7 cellular contexts compared by ENCODE assay signal in genomic region chr9:21172156-21172555, GRCh38. TPM values are rescaled to one million over a fixed set of nuclear protein-coding genes. Genes with fewer than 3 reads are reported as not detected.
"Had no signal": no experiment of that assay in that cellular context is flagged by ENCODE, and none has a peak within 500 bp of the region (broad histone marks: within the 10 kb centered on the region; RNA-seq: fewer than 3 reads in every experiment).

No MANE protein-coding gene starts in this region.

- DNase-seq: IMR-90, KG1 had no signal

- H3K9ac ChIP-seq: KMS-11 had no signal

- H3K4me2 ChIP-seq: KMS-11 had no signal

- H3K4me3 ChIP-seq: K562 had no signal

- H3K27ac ChIP-seq: HL-60, KMS-11 had no signal

RNA-seq across cellular contexts. Expression of gene IFNA21, which starts 5.7 kb away (rescaled TPM):
- polyA plus RNA-seq: HepG2, IgD-negative memory B cell, IMR-90, K562 had no signal

RNA-seq across cellular contexts. Expression of gene IFNA4, which starts 15.2 kb away (rescaled TPM):
- polyA plus RNA-seq: HepG2, IgD-negative memory B cell, IMR-90, K562 had no signal

RNA-seq across cellular contexts. Expression of gene IFNA7, which starts 29.8 kb away (rescaled TPM):
- polyA plus RNA-seq: HepG2, IgD-negative memory B cell, IMR-90, K562 had no signal

RNA-seq across cellular contexts. Expression of gene IFNW1, which starts 30.5 kb away (rescaled TPM):
- polyA plus RNA-seq: HepG2, IgD-negative memory B cell, IMR-90, K562 had no signal

RNA-seq across cellular contexts. Expression of gene IFNA10, which starts 34.8 kb away (rescaled TPM):
- polyA plus RNA-seq: HepG2, IgD-negative memory B cell, IMR-90, K562 had no signal
